Comparison of ENCODE assay signal across 8 cellular contexts in genomic region chr14:50344116-50344775, GRCh38.
DNase-seq lines count a peak whose midpoint lies in the region; ATAC-seq and TF ChIP-seq lines count a peak whose summit lies in the region.

No MANE protein-coding gene starts in this region.

- no peak for TF ChIP-seq CTCF in coronary artery (IDR thresholded peaks at IDR 0.05)

- no peak overlapping the region for H3K27ac ChIP-seq in coronary artery

- ATAC-seq in GM19035 (IDR thresholded peaks at IDR 0.05; ENCODE audit: unreplicated experiment) (peak; percentile 79), HG03103 (IDR thresholded peaks at IDR 0.05; ENCODE audit: low read depth, unreplicated experiment) (peak; percentile 52)

- no peak overlapping the region for H3K4me3 ChIP-seq in coronary artery

- DNase-seq in activated T-helper 9 cell treated with anti-CD3 and anti-CD28 coated beads, Interleukin-2, amount 50 U/mL, for 16 hours (ENCODE audit: low read depth) = peak; percentile 61
- peak; percentile 33 to 73 (median 50) for DNase-seq in stimulated activated CD4-positive, alpha-beta T cell treated with anti-CD3 and anti-CD28 coated beads, Interleukin-1b, Interleukin-23, amount 100 ng/mL, for 24 hours (ENCODE audit: low read depth in 4 of 4, low spot score in 1 of 4)
- DNase-seq in NCI-H2227 treated with DMSO at 0.1 percent for 48 hours (lab: John Stamatoyannopoulos, UW) (no peak), AG20443 (ENCODE audit: low spot score) (no peak), coronary artery (ENCODE audit: low spot score) (no peak), NCI-H345 (lab: John Stamatoyannopoulos, UW) (no peak)

Comparison
In these comparisons a context has a peak if more than half of its experiments do, and no peak if none do; other contexts are left out.
1. DNase-seq: peak in activated T-helper 9 cell treated with anti-CD3 and anti-CD28 coated beads, Interleukin-2, amount 50 U/mL, for 16 hours (single experiment) and stimulated activated CD4-positive, alpha-beta T cell treated with anti-CD3 and anti-CD28 coated beads, Interleukin-1b, Interleukin-23, amount 100 ng/mL, for 24 hours (4 of 4); none in NCI-H2227 treated with DMSO at 0.1 percent for 48 hours (single experiment), AG20443 (single experiment), coronary artery (single experiment) and NCI-H345 (single experiment).